ENCODE assay signal across 21 cellular contexts in the genomic region with DNA sequence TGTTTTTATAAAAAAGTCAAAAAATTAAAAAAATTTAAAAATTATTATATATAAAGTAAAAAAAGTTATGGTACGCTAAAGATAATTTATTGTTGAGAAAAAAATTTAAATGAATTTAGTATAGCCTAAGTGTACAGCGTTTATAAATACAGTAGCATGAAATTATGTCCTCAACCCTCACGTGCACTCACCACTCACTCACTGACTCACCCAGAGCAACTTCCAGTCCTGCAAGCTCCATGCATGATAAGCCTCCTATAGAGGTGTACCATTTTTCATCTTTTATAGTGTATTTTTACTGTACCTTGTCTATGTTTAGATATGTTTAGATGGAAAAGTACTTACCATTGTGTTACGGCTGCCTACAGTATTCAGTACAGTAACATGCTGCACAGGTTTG. TPM values are rescaled to one million over a fixed set of nuclear protein-coding genes. Genes with fewer than 3 reads are reported as not detected.
A peak's percentile ranks its signal among the peaks of the same experiment; 100 is the strongest.
DNase-seq lines count a peak whose midpoint lies in the region; ATAC-seq, FAIRE-seq and TF ChIP-seq lines count a peak whose summit lies in the region.
"Had no signal": no experiment of that assay in that cellular context is flagged by ENCODE, and none has a peak within 500 bp of the region (broad histone marks: within the 10 kb centered on the region; RNA-seq: fewer than 3 reads in every experiment).

No MANE protein-coding gene starts in this region.

- H3K36me3 ChIP-seq in pancreas: no peaks in the 10 kb centered on the region
- H3K36me3 ChIP-seq: BE2C had no signal

- TF ChIP-seq CTCF in endothelial cell (IDR thresholded peaks at IDR 0.05; ENCODE audit: unreplicated experiment) (no peak), pancreas (IDR thresholded peaks at IDR 0.05) (no peak)

- no peak overlapping the region for H3K4me3 ChIP-seq in pancreas
- H3K4me3 ChIP-seq: GM23338 had no signal

- ATAC-seq in activated naive CD4-positive, alpha-beta T cell treated with anti-CD3 and anti-CD28 coated beads, Interleukin-2, amount 50 U/mL, for 72 hours: no peak
- no peak for ATAC-seq in pancreas
- ATAC-seq: GM23338, Panc1 had no signal

- WGBS in pancreas, 2 donors: 89 to 92% methylated on average over 4 of the region's 4 CpGs

- H3K27ac ChIP-seq in pancreas: no peak overlapping the region
- H3K27ac ChIP-seq: 22Rv1 had no signal

- FAIRE-seq in RCC 7860 (lab: Jason Lieb, UNC) (peak; percentile 20), pancreas (lab: Jason Lieb, UNC) (no peak)
- FAIRE-seq: G401.6 had no signal

- no peak overlapping the region for H3K4me3 Mint-ChIP-seq in activated naive CD4-positive, alpha-beta T cell treated with anti-CD3 and anti-CD28 coated beads, Interleukin-2, amount 50 U/mL, for 24 hours
- H3K4me3 Mint-ChIP-seq in endothelial cell (ENCODE audit: unreplicated experiment): no peak overlapping the region
- H3K4me3 Mint-ChIP-seq: CD14-positive monocyte; CD8-positive, alpha-beta memory T cell; GM23338; H9 had no signal

- no peaks in the 10 kb centered on the region for H3K27me3 ChIP-seq in pancreas
- H3K27me3 ChIP-seq: BE2C had no signal

- peaks cover 43% of the 10 kb centered on the region for H3K4me1 Mint-ChIP-seq in activated naive CD4-positive, alpha-beta T cell treated with anti-CD3 and anti-CD28 coated beads, Interleukin-2, amount 50 U/mL, for 24 hours
- H3K4me1 Mint-ChIP-seq in endothelial cell (ENCODE audit: unreplicated experiment): peaks cover 36% of the 10 kb centered on the region

- H3K9me3 Mint-ChIP-seq in activated naive CD4-positive, alpha-beta T cell treated with anti-CD3 and anti-CD28 coated beads, Interleukin-2, amount 50 U/mL, for 24 hours: no peaks in the 10 kb centered on the region
- H3K9me3 Mint-ChIP-seq in activated naive CD4-positive, alpha-beta T cell treated with anti-CD3 and anti-CD28 coated beads, Interleukin-2, amount 50 U/mL, for 72 hours: no peaks in the 10 kb centered on the region
- H3K9me3 Mint-ChIP-seq in endothelial cell (ENCODE audit: unreplicated experiment): no peaks in the 10 kb centered on the region
- H3K9me3 Mint-ChIP-seq: CD8-positive, alpha-beta memory T cell; GM23338; H9 had no signal

- intact Hi-C loops in pancreas (cut with DNase I): no loop called here

- H3K36me3 Mint-ChIP-seq in activated naive CD4-positive, alpha-beta T cell treated with anti-CD3 and anti-CD28 coated beads, Interleukin-2, amount 50 U/mL, for 24 hours: peaks cover 6% of the 10 kb centered on the region
- no peaks in the 10 kb centered on the region for H3K36me3 Mint-ChIP-seq in activated naive CD4-positive, alpha-beta T cell treated with anti-CD3 and anti-CD28 coated beads, Interleukin-2, amount 50 U/mL, for 72 hours
- peaks cover 22% of the 10 kb centered on the region for H3K36me3 Mint-ChIP-seq in endothelial cell (ENCODE audit: low read depth, unreplicated experiment)

- no peaks in the 10 kb centered on the region for H3K4me1 ChIP-seq in pancreas

- no peaks in the 10 kb centered on the region for H3K9me3 ChIP-seq in pancreas
- H3K9me3 ChIP-seq: BE2C had no signal

- DNase-seq in activated naive CD4-positive, alpha-beta T cell treated with anti-CD3 and anti-CD28 coated beads, Interleukin-2, amount 50 U/mL, for 72 hours (ENCODE audit: low spot score in 2 of 2): no peak
- DNase-seq in RCC 7860 (ENCODE audit: low spot score) (no peak), endothelial cell (ENCODE audit: low spot score) (no peak), NCI-H526 treated with DMSO at 0.1 percent for 48 hours (lab: John Stamatoyannopoulos, UW) (no peak), pancreas (no peak)
- no peak for DNase-seq in stimulated activated CD8-positive, alpha-beta memory T cell treated with anti-CD3 and anti-CD28 coated beads, Interleukin-4, amount 100 ng/mL, for 48 hours
- DNase-seq: BE2C; CD8-positive, alpha-beta memory T cell; DND-41; H9; MV-4-11; NCI-H1105 treated with DMSO at 0.1 percent for 48 hours; NCI-H2029; NCI-H446 treated with DMSO at 0.1 percent for 48 hours; SIG-M5 had no signal

- H3K27ac Mint-ChIP-seq in activated naive CD4-positive, alpha-beta T cell treated with anti-CD3 and anti-CD28 coated beads, Interleukin-2, amount 50 U/mL, for 24 hours: peak overlapping the region; percentile 30
- H3K27ac Mint-ChIP-seq in activated naive CD4-positive, alpha-beta T cell treated with anti-CD3 and anti-CD28 coated beads, Interleukin-2, amount 50 U/mL, for 72 hours: no peak overlapping the region
- H3K27ac Mint-ChIP-seq in endothelial cell (ENCODE audit: unreplicated experiment): peak overlapping the region; percentile 74
- H3K27ac Mint-ChIP-seq: GM23338, H9 had no signal

- no peaks in the 10 kb centered on the region for H3K27me3 Mint-ChIP-seq in activated naive CD4-positive, alpha-beta T cell treated with anti-CD3 and anti-CD28 coated beads, Interleukin-2, amount 50 U/mL, for 24 hours
- H3K27me3 Mint-ChIP-seq in endothelial cell (ENCODE audit: unreplicated experiment): peaks cover 2% of the 10 kb centered on the region

RNA-seq across cellular contexts. Expression of gene DISC1, which starts 5.1 kb away (rescaled TPM):
- total RNA-seq in activated naive CD4-positive, alpha-beta T cell treated with anti-CD3 and anti-CD28 coated beads, Interleukin-2, amount 50 U/mL, for 72 hours: 10 to 100 TPM in 1 of 2 donors, 1 to 10 TPM in 1; 3.1 to 12.4 TPM
- total RNA-seq in endothelial cell (ENCODE audit: unreplicated experiment) (82.5 TPM), pancreas (1 to 10 TPM in 5 of 6 donors, under 1 TPM in 1; 0.91 to 6.6 (median 2.2) TPM)
- polyA plus RNA-seq in pancreas: under 1 TPM; 0.42 to 0.91 TPM

Comparison
In these comparisons a context has a peak if more than half of its experiments do, and no peak if none do; other contexts are left out.
1. H3K27ac Mint-ChIP-seq: peak in activated naive CD4-positive, alpha-beta T cell treated with anti-CD3 and anti-CD28 coated beads, Interleukin-2, amount 50 U/mL, for 24 hours (single experiment) and endothelial cell (single experiment); none in activated naive CD4-positive, alpha-beta T cell treated with anti-CD3 and anti-CD28 coated beads, Interleukin-2, amount 50 U/mL, for 72 hours (0 of 2).